12 cellular contexts compared by ENCODE assay signal in the genomic region with DNA sequence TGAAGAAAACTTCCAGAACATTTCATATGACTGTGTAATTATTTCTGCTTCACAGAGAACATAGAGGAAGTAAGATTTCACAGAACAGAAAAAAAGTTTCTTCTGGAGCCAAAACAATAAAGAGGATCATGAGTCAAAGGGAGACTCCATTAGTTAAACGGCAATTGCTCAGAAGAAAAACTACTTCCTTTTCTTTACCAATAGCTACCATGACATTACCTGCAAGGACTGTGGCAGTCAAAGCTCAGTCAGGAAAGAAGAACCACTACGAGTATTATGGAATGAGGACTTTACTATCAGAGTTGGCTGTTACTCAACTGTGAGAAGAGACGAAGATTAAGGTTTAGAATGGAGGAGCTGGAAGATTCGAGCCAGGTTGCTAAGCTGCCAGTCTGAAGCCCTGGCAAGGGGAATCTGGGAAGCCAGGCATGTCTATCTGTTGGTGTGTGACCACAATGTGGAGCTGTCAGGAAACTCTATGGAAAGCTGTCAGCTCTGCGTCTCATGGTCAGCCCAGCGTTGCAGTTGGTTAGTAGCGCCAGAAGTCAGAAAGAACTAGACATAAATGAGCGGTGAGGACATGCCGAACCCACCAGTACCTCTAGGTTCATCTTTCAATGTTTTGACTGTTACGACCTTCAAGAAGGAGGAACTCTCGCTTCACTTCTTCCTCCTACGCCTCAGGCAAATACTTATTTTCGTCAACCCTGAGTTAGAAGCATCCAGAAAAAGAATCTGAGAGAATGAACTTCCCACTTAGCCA.
A peak's percentile ranks its signal among the peaks of the same experiment; 100 is the strongest.
DNase-seq lines count a peak whose midpoint lies in the region; ATAC-seq and TF ChIP-seq lines count a peak whose summit lies in the region.
"Had no signal": no experiment of that assay in that cellular context is flagged by ENCODE, and none has a peak within 500 bp of the region (broad histone marks: within the 10 kb centered on the region; RNA-seq: fewer than 3 reads in every experiment).

No MANE protein-coding gene starts in this region.

- no peaks in the 10 kb centered on the region for H3K9me3 ChIP-seq in left lung

- H3K36me3 Mint-ChIP-seq in T-helper 2 cell treated with Interferon-gamma antibody and Interleukin-4, amounts not matched to agents 5 μg/mL and 100 μg/mL, for 36 hours (ENCODE audit: low read depth), result no peaks in the 10 kb centered on the region
- H3K36me3 Mint-ChIP-seq: type B pancreatic cell had no signal

- H3K4me1 ChIP-seq in left lung, result no peaks in the 10 kb centered on the region

- no peak overlapping the region for H3K4me3 Mint-ChIP-seq in T-helper 2 cell treated with Interferon-gamma antibody and Interleukin-4, amounts not matched to agents 5 μg/mL and 100 μg/mL, for 36 hours
- H3K4me3 Mint-ChIP-seq: type B pancreatic cell had no signal

- H3K4me1 Mint-ChIP-seq in T-helper 2 cell treated with Interferon-gamma antibody and Interleukin-4, amounts not matched to agents 5 μg/mL and 100 μg/mL, for 36 hours (ENCODE audit: low read depth), result no peaks in the 10 kb centered on the region

- in situ Hi-C loops in GM13977 (cut with MboI; ENCODE audit: low pct_unique_long_range_greater_than_20kb, low sequenced_read_pairs, unreplicated experiment), result no loop called here
- in situ Hi-C loops in ACHN (cut with HindIII; ENCODE audit: low pct_ligation_motif_present, low pct_unique_long_range_greater_than_20kb, low sequenced_read_pairs), result no loop called here

- H3K27me3 ChIP-seq in left lung, result no peaks in the 10 kb centered on the region

- H3K27ac Mint-ChIP-seq in T-helper 2 cell treated with Interferon-gamma antibody and Interleukin-4, amounts not matched to agents 5 μg/mL and 100 μg/mL, for 36 hours, result no peak overlapping the region
- H3K27ac Mint-ChIP-seq: type B pancreatic cell had no signal

- H3K27me3 Mint-ChIP-seq in T-helper 2 cell treated with Interferon-gamma antibody and Interleukin-4, amounts not matched to agents 5 μg/mL and 100 μg/mL, for 36 hours (ENCODE audit: low read depth), result no peaks in the 10 kb centered on the region
- H3K27me3 Mint-ChIP-seq: type B pancreatic cell had no signal

- no peaks in the 10 kb centered on the region for H3K9me3 Mint-ChIP-seq in T-helper 2 cell treated with Interferon-gamma antibody and Interleukin-4, amounts not matched to agents 5 μg/mL and 100 μg/mL, for 36 hours
- H3K9me3 Mint-ChIP-seq: type B pancreatic cell had no signal

- H3K27ac ChIP-seq in left lung, result no peak overlapping the region
- H3K27ac ChIP-seq: C4-2B had no signal

- TF ChIP-seq CTCF in GM13977 (IDR thresholded peaks at IDR 0.05; ENCODE audit: extremely low read depth, insufficient read depth, missing control alignments) (no peak), left lung (IDR thresholded peaks at IDR 0.05) (no peak)

- H3K4me3 ChIP-seq in left lung, result no peak overlapping the region

- peak; percentile 68 for DNase-seq in SKM-1 (lab: John Stamatoyannopoulos, UW; ENCODE audit: unreplicated experiment)
- no peak for DNase-seq in T-helper 2 cell treated with Interferon-gamma antibody and Interleukin-4, amounts not matched to agents 5 μg/mL and 100 μg/mL, for 36 hours (ENCODE audit: low spot score)
- DNase-seq in GM13977 (ENCODE audit: low spot score), result no peak
- DNase-seq in left lung, result no peak
- DNase-seq in ACHN, result no peak
- DNase-seq: GOT3, NCI-H1694 treated with DMSO at 0.1 percent for 48 hours had no signal

- ATAC-seq in GM18499 (IDR thresholded peaks at IDR 0.05; ENCODE audit: insufficient read depth, unreplicated experiment) (peak; percentile 93), GM21367 (IDR thresholded peaks at IDR 0.05; ENCODE audit: unreplicated experiment) (peak; percentile 78), HG03095 (IDR thresholded peaks at IDR 0.05; ENCODE audit: unreplicated experiment) (peak; percentile 85), left lung (no peak)

- intact Hi-C loops in left lung (cut with DNase I), result no loop called here

- H3K36me3 ChIP-seq in left lung, result no peaks in the 10 kb centered on the region
